Comparison of ENCODE assay signal across 2 cellular contexts in the genomic region with DNA sequence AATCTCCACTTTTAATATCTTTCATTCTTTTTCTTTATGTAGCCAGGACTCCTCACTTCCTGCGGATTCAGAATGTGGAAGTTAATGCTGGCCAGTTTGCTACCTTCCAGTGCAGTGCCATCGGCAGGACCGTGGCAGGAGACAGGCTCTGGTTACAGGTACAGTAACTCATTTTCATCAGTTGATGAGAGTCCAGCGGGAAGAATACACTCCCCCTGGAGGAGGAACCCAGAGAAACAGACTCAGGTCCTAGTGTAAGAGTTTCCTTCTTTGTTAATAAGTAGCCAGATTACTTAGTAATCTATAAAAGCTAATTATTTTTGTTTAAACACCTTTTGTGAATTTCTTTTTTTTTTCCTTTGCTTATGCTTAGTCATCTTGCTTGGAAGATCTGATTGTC.
TF ChIP-seq lines count a peak whose summit lies in the region.

No MANE protein-coding gene starts in this region.

TF ChIP-seq in A549, 52 proteins besides CTCF, POLR2A, EP300 and RAD21:
- TF ChIP-seq SMC3 (IDR thresholded peaks at IDR 0.05) (peak; percentile 53; the same call in 2 of the 3 replicates), JUN (IDR thresholded peaks at IDR 0.05) (0 out of 5 replicates have a peak, but pooled peaks of 1 of the 2 experiments have one; percentile 25), FOSL2 (IDR thresholded peaks at IDR 0.05) (no peak), FOSL2 (CRISPR knock-in tag; IDR thresholded peaks at IDR 0.05) (peak; percentile 9; the same call in 1 of the 2 replicates)
- TF ChIP-seq, protein P1, sequence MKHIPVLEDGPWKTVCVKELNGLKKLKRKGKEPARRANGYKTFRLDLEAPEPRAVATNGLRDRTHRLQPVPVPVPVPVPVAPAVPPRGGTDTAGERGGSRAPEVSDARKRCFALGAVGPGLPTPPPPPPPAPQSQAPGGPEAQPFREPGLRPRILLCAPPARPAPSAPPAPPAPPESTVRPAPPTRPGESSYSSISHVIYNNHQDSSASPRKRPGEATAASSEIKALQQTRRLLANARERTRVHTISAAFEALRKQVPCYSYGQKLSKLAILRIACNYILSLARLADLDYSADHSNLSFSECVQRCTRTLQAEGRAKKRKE (CRISPR knock-in tag; IDR thresholded peaks at IDR 0.05; ENCODE audit: low read depth) = no peak

TF ChIP-seq in IMR-90, 13 proteins besides CTCF, POLR2A, EP300 and RAD21:
- TF ChIP-seq, protein P2, sequence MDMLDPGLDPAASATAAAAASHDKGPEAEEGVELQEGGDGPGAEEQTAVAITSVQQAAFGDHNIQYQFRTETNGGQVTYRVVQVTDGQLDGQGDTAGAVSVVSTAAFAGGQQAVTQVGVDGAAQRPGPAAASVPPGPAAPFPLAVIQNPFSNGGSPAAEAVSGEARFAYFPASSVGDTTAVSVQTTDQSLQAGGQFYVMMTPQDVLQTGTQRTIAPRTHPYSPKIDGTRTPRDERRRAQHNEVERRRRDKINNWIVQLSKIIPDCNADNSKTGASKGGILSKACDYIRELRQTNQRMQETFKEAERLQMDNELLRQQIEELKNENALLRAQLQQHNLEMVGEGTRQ (IDR thresholded peaks at IDR 0.05; ENCODE audit: low read depth, low read length) = no peak
- TF ChIP-seq, protein P3, sequence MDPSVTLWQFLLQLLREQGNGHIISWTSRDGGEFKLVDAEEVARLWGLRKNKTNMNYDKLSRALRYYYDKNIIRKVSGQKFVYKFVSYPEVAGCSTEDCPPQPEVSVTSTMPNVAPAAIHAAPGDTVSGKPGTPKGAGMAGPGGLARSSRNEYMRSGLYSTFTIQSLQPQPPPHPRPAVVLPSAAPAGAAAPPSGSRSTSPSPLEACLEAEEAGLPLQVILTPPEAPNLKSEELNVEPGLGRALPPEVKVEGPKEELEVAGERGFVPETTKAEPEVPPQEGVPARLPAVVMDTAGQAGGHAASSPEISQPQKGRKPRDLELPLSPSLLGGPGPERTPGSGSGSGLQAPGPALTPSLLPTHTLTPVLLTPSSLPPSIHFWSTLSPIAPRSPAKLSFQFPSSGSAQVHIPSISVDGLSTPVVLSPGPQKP (IDR thresholded peaks at IDR 0.05; ENCODE audit: borderline replicate concordance, low read depth, low read length) = no peak
- TF ChIP-seq NFE2L2 (IDR thresholded peaks at IDR 0.05; ENCODE audit: low read depth, low read length) = no peak
- no peak for TF ChIP-seq MAFK (IDR thresholded peaks at IDR 0.05; ENCODE audit: low read depth, low read length)
- TF ChIP-seq RCOR1 (IDR thresholded peaks at IDR 0.05; ENCODE audit: insufficient replicate concordance, low read length) = no peak
- TF ChIP-seq MXI1 (IDR thresholded peaks at IDR 0.05; ENCODE audit: borderline replicate concordance, low read depth, low read length) = no peak
- no peak for TF ChIP-seq CHD1 (IDR thresholded peaks at IDR 0.05; ENCODE audit: low read depth, low read length)
- no peak for TF ChIP-seq CEBPB (IDR thresholded peaks at IDR 0.05; ENCODE audit: low read depth, low read length)
